Comparison of ENCODE assay signal across 2 cellular contexts in the genomic region with DNA sequence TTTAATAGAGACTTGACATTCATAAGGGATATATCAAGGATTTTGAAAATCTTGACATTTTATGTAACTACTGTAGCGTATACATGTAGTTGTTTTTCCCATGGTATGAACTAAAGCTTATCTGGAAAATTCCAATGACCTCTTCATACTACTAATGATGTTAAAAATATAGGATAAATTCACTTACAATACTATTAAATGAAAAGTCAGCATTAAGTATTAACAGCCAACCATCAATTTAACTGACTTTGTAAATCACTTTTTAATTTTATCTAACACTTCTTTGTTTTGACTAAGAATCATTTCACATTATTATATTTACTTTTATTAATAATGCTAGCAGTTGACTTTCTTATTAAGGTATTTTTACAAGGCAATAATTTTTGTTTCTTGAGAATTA.
A peak's percentile ranks its signal among the peaks of the same experiment; 100 is the strongest.
TF ChIP-seq lines count a peak whose summit lies in the region.

No MANE protein-coding gene starts in this region.

TF ChIP-seq in HepG2, 621 proteins besides CTCF, POLR2A, EP300 and RAD21:
- TF ChIP-seq MAFK (conservative IDR thresholded peaks at IDR 0.05 in 1 of 2, IDR thresholded peaks at IDR 0.05 in 1 of 2; ENCODE audit: low read length in 2 of 2) (peak; percentile 24 to 48; a peak in 3 of 4 replicates), MIXL1 (CRISPR knock-in tag; IDR thresholded peaks at IDR 0.05) (no peak), MAFF (IDR thresholded peaks at IDR 0.05; ENCODE audit: low read depth, low read length) (peak; percentile 44; the same call in 1 of the 2 replicates), PHF8 (CRISPR knock-in tag; IDR thresholded peaks at IDR 0.05) (no peak)

TF ChIP-seq in K562, 482 proteins besides CTCF, POLR2A, EP300 and RAD21:
- TF ChIP-seq C11orf30 (IDR thresholded peaks at IDR 0.05; ENCODE audit: low read depth) (peak; percentile 62), KLF10 (CRISPR knock-in tag; IDR thresholded peaks at IDR 0.05) (no peak), ZNF316 (IDR thresholded peaks at IDR 0.05) (peak; percentile 81), RHOXF2B (CRISPR knock-in tag; conservative IDR thresholded peaks at IDR 0.05) (no peak), MAFG (tag; conservative IDR thresholded peaks at IDR 0.05) (0 out of 2 replicates have a peak, but pooled peaks have one; percentile 17)
- TF ChIP-seq, protein P1, sequence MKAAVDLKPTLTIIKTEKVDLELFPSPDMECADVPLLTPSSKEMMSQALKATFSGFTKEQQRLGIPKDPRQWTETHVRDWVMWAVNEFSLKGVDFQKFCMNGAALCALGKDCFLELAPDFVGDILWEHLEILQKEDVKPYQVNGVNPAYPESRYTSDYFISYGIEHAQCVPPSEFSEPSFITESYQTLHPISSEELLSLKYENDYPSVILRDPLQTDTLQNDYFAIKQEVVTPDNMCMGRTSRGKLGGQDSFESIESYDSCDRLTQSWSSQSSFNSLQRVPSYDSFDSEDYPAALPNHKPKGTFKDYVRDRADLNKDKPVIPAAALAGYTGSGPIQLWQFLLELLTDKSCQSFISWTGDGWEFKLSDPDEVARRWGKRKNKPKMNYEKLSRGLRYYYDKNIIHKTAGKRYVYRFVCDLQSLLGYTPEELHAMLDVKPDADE (conservative IDR thresholded peaks at IDR 0.05; ENCODE audit: control insufficient read depth, low read depth, low read length): no peak
- TF ChIP-seq, protein P2, sequence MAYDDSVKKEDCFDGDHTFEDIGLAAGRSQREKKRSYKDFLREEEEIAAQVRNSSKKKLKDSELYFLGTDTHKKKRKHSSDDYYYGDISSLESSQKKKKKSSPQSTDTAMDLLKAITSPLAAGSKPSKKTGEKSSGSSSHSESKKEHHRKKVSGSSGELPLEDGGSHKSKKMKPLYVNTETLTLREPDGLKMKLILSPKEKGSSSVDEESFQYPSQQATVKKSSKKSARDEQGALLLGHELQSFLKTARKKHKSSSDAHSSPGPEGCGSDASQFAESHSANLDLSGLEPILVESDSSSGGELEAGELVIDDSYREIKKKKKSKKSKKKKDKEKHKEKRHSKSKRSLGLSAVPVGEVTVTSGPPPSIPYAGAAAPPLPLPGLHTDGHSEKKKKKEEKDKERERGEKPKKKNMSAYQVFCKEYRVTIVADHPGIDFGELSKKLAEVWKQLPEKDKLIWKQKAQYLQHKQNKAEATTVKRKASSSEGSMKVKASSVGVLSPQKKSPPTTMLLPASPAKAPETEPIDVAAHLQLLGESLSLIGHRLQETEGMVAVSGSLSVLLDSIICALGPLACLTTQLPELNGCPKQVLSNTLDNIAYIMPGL (CRISPR knock-in tag; IDR thresholded peaks at IDR 0.05): no peak
